8 cellular contexts compared by ENCODE assay signal in the genomic region with DNA sequence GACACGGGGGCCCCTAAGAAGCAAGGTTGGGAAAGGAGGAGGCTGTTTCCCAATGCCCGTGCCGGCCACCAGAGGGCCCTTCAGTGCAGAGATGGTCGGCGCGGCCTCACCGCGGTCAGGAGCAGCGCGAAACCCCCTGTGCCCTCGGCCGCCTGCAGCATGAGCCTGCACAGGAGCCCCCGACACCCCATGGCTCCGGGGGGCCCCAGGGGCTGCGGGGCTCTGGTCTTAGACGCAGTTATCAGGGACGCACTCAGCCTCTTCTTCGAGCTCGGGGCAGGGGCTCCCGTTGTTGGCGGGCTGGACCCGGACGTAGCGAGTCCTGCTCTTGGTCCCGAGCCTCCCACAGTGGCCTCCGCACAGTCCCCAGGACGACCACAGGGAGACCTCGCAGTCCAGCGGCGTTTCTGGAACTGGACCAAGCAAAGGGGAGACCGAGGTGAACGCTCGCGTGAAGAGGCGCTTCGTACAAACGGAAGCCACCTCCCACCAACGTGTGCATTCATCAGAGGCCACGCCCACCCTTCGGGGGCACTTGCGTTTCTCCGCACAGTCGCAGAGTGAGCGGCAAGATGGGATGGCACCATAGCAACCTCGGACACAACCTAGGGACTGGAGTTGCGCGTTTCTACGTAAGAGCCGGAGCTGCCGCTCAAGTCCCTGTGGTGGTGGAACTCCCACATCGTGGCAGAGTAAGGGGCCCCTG. TPM values are rescaled to one million over a fixed set of nuclear protein-coding genes. Genes with fewer than 3 reads are reported as not detected.
DNase-seq lines count a peak whose midpoint lies in the region; ATAC-seq, FAIRE-seq and TF ChIP-seq lines count a peak whose summit lies in the region.

No MANE protein-coding gene starts in this region.

- intact Hi-C loops in HepG2 (cut with micrococcal nuclease; ENCODE audit: unreplicated experiment), result loop anchor here (1.0 kb wide), 1 partner anchor 101 kb away; no protein-coding TSS in a partner anchor

- TF ChIP-seq CTCF in AG04449 (IDR thresholded peaks at IDR 0.05; ENCODE audit: insufficient read depth, low read length, missing control alignments), result peak; percentile 94
- peak; percentile 69 for TF ChIP-seq CTCF in coronary artery (IDR thresholded peaks at IDR 0.05)
- TF ChIP-seq CTCF in HepG2 (CRISPR knock-in tag; IDR thresholded peaks at IDR 0.05), result peak; percentile 89

- no peaks in the 10 kb centered on the region for H4K20me1 ChIP-seq in HepG2 (ENCODE audit: insufficient read depth, low read length)

- no peaks in the 10 kb centered on the region for H3K9me3 ChIP-seq in HepG2 (ENCODE audit: low read length)

- TF ChIP-seq EP300 in HepG2 (IDR thresholded peaks at IDR 0.05; ENCODE audit: low read depth in 2 of 2, low read length in 2 of 2) (no peak), HepG2 (CRISPR knock-in tag; IDR thresholded peaks at IDR 0.05; ENCODE audit: borderline replicate concordance) (no peak)

- ATAC-seq in GM18907 (IDR thresholded peaks at IDR 0.05; ENCODE audit: unreplicated experiment) (peak; percentile 84), HG03159 (IDR thresholded peaks at IDR 0.05; ENCODE audit: unreplicated experiment) (peak; percentile 80), HepG2 (peak; percentile 79)

- no peak for TF ChIP-seq POLR2A in HepG2 (IDR thresholded peaks at IDR 0.05; ENCODE audit: insufficient read depth in 1 of 2, low read depth in 2 of 2, low read length in 2 of 2)

- TF ChIP-seq RAD21 in HepG2 (CRISPR knock-in tag; IDR thresholded peaks at IDR 0.05), result peak; percentile 80

- H2AFZ ChIP-seq in HepG2 (ENCODE audit: low read length), result no peak overlapping the region

- H3K27me3 ChIP-seq in HepG2 (ENCODE audit: control insufficient read depth in 1 of 2, insufficient read depth in 2 of 2, low read length in 2 of 2), result peaks cover 3 to 6% of the 10 kb centered on the region in 2 experiments; a peak in 3 of 5 replicates

- H3K36me3 ChIP-seq in HepG2 (replicated peaks in 1 of 2; ENCODE audit: control insufficient read depth in 1 of 2, insufficient read depth in 2 of 2, low read length in 2 of 2), result peaks cover 3 to 9% of the 10 kb centered on the region in 2 experiments; a peak in 2 of 5 replicates

- H3K27ac ChIP-seq in coronary artery, result no peak overlapping the region
- no peak overlapping the region for H3K27ac ChIP-seq in HepG2 (ENCODE audit: extremely low read length, insufficient read depth, low read length)

- BruUV-seq in HepG2 (replicated peaks; lab: Mats Ljungman, UMichigan), result no TSS peak

- no peaks in the 10 kb centered on the region for H3K79me2 ChIP-seq in HepG2 (ENCODE audit: insufficient read depth, low read length)

- POLR2A ChIA-PET in AG04449 (lab: Yijun Ruan, JAX), result no interaction called here
- POLR2A ChIA-PET in HepG2 (lab: Yijun Ruan, JAX), result no interaction called here

- DNase-seq in AG04449 (ENCODE audit: low read depth, low spot score) (peak; percentile 21), NCI-H460 (ENCODE audit: extremely low read depth, low read depth) (peak; percentile 68), coronary artery (ENCODE audit: low spot score) (no peak), HepG2 (ENCODE audit: low spot score) (peak; percentile 24)
- DNase-seq in activated CD4-positive, alpha-beta T cell treated with anti-CD3 and anti-CD28 coated beads for 24 hours (ENCODE audit: low read depth in 2 of 2), result peak; percentile 80 to 86
- DNase-seq in stimulated activated CD4-positive, alpha-beta T cell treated with anti-CD3 and anti-CD28 coated beads, Interleukin-2, amount 100 ng/mL, for 48 hours, result peak; percentile 86 to 88

- 0 out of 2 replicates have a peak overlapping the region, but pooled peaks have one; percentile 1 for H3K4me2 ChIP-seq in HepG2 (ENCODE audit: low read depth, low read length)

- no peak overlapping the region for H3K9ac ChIP-seq in HepG2 (ENCODE audit: insufficient read depth, low read depth, low read length)

- no peak for FAIRE-seq in HepG2 (lab: Jason Lieb, UNC)

- CTCF ChIA-PET in AG04449 (lab: Yijun Ruan, JAX) (interaction anchor here (0.6 to 4.9 kb wide), 34 partner anchors 10 to 186 kb away, joined by 3 to 64 read pairs (median 6); no protein-coding TSS in a partner anchor), HepG2 (lab: Yijun Ruan, JAX; ENCODE audit: low intra/inter-chr PET ratio, low total read pairs) (interaction anchor here (1.1 to 1.5 kb wide), 2 partner anchors 100 to 119 kb away, joined by 3 to 4 read pairs; no protein-coding TSS in a partner anchor)

- WGBS in HepG2 (ENCODE audit: low lambda C conversion rate), result 80% methylated on average over 20 of the region's 51 CpGs

- H3K4me3 ChIP-seq in AG04449 (ENCODE audit: low read depth, low read length) (peak overlapping the region; percentile 70), coronary artery (peak overlapping the region; percentile 84), HepG2 (replicated peaks in 1 of 3; ENCODE audit: insufficient read depth in 1 of 3, low read depth in 2 of 3, low read length in 3 of 3) (no peak overlapping the region)

- H3K4me1 ChIP-seq in HepG2 (ENCODE audit: insufficient read depth, low read length), result peaks cover 11% of the 10 kb centered on the region; the same call in 1 of the 2 replicates

- in situ Hi-C loops in HepG2 (cut with HindIII; ENCODE audit: extremely low pct_ligation_motif_present, low pct_unique_long_range_greater_than_20kb), result no loop called here

TF ChIP-seq in HepG2, 621 proteins besides CTCF, POLR2A, EP300 and RAD21 (continues in another document):
- no peak for TF ChIP-seq REXO4 (CRISPR knock-in tag; IDR thresholded peaks at IDR 0.05; ENCODE audit: borderline replicate concordance)
- TF ChIP-seq ZNF335 (CRISPR knock-in tag; IDR thresholded peaks at IDR 0.05), result no peak
- TF ChIP-seq HHEX (CRISPR knock-in tag; IDR thresholded peaks at IDR 0.05), result no peak
- no peak for TF ChIP-seq ZC3H4 (CRISPR knock-in tag; IDR thresholded peaks at IDR 0.05; ENCODE audit: borderline replicate concordance)
- TF ChIP-seq SNAI1 (CRISPR knock-in tag; IDR thresholded peaks at IDR 0.05; ENCODE audit: borderline replicate concordance), result no peak
- no peak for TF ChIP-seq ZFP37 (CRISPR knock-in tag; IDR thresholded peaks at IDR 0.05; ENCODE audit: borderline replicate concordance)
- TF ChIP-seq ZNF563 (CRISPR knock-in tag; IDR thresholded peaks at IDR 0.05), result no peak

RNA-seq across cellular contexts. Expression of a gene that starts 5.0 kb away (rescaled TPM):
- total RNA-seq in NCI-H460 (2014; rRNA removed; shearing (Covaris generic)), result 0.17 TPM in 1 of 2 replicates, not detected in the other
- polyA plus RNA-seq in NCI-H460 (2014; cell fraction: nucleus; rRNA removed), result 0.05 TPM in 1 of 2 replicates, not detected in the other
- 12.5 and 17.4 TPM in 2 replicates for total RNA-seq in HepG2 (2016; rRNA removed; fragmentation: Illumina TruSeq; extraction: Trizol)
- total RNA-seq in HepG2 (2016; cell fraction: cytosol; rRNA removed; fragmentation: Illumina TruSeq; extraction: Trizol; ENCODE audit: low read depth), result 4.7 and 5.3 TPM in 2 replicates
- total RNA-seq in HepG2 (2016; cell fraction: insoluble cytoplasmic fraction; rRNA removed; fragmentation: Illumina TruSeq; extraction: Trizol), result 13.2 and 25.5 TPM in 2 replicates
- 9.4 and 9.5 TPM in 2 replicates for total RNA-seq in HepG2 (2016; cell fraction: membrane; rRNA removed; fragmentation: Illumina TruSeq; extraction: Trizol)
- 15.0 and 17.4 TPM in 2 replicates for total RNA-seq in HepG2 (2016; cell fraction: nucleus; rRNA removed; fragmentation: Illumina TruSeq; extraction: Trizol)
- polyA plus RNA-seq in HepG2 (2011; rRNA removed), result 55.2 and 80.8 TPM in 2 replicates
- polyA plus RNA-seq in HepG2 (2011; cell fraction: cytosol; rRNA removed), result 34.7 and 69.3 TPM in 2 replicates
- 320 and 335 TPM in 2 replicates for polyA plus RNA-seq in HepG2 (2011; cell fraction: nucleus; rRNA removed)
- polyA plus RNA-seq in HepG2 (2012), result 21.8 and 46.8 TPM in 2 replicates
- polyA plus RNA-seq in HepG2 (2016; cell fraction: cytosol; fragmentation: Illumina TruSeq; extraction: Trizol; ENCODE audit: low read depth), result 3.7 and 4.9 TPM in 2 replicates
- 12.3 and 15.6 TPM in 2 replicates for polyA plus RNA-seq in HepG2 (2016; cell fraction: insoluble cytoplasmic fraction; fragmentation: Illumina TruSeq; extraction: Trizol; ENCODE audit: low read depth)
- polyA plus RNA-seq in HepG2 (2016; cell fraction: membrane; fragmentation: Illumina TruSeq; extraction: Trizol; ENCODE audit: low read depth), result 8.6 and 9.0 TPM in 2 replicates
- polyA plus RNA-seq in HepG2 (2016; cell fraction: nucleus; fragmentation: Illumina TruSeq; extraction: Trizol; ENCODE audit: insufficient read depth, low read depth), result 34.9 and 43.2 TPM in 2 replicates
- 0.65 and 46.4 TPM in 2 replicates for polyA minus RNA-seq in HepG2 (2011; rRNA and poly(A)+ RNA removed; ENCODE audit: low replicate concordance)
- polyA minus RNA-seq in HepG2 (2011; cell fraction: cytosol; rRNA and poly(A)+ RNA removed), result 20.2 and 29.8 TPM in 2 replicates
- polyA minus RNA-seq in HepG2 (2011; cell fraction: nucleus; rRNA and poly(A)+ RNA removed), result 33.9 and 38.4 TPM in 2 replicates

RNA-seq across cellular contexts. Expression of a gene that starts 54.0 kb away (rescaled TPM):
- 9.9 and 13.3 TPM in 2 replicates for total RNA-seq in NCI-H460 (2014; rRNA removed; shearing (Covaris generic))
- polyA plus RNA-seq in NCI-H460 (2014; cell fraction: nucleus; rRNA removed), result 2.4 and 16.1 TPM in 2 replicates
- total RNA-seq in HepG2 (2016; rRNA removed; fragmentation: Illumina TruSeq; extraction: Trizol), result not detected in 2 replicates
- total RNA-seq in HepG2 (2016; cell fraction: cytosol; rRNA removed; fragmentation: Illumina TruSeq; extraction: Trizol; ENCODE audit: low read depth), result not detected in 2 replicates
- not detected in 2 replicates for total RNA-seq in HepG2 (2016; cell fraction: insoluble cytoplasmic fraction; rRNA removed; fragmentation: Illumina TruSeq; extraction: Trizol)
- total RNA-seq in HepG2 (2016; cell fraction: membrane; rRNA removed; fragmentation: Illumina TruSeq; extraction: Trizol), result not detected in 2 replicates
- not detected in 2 replicates for total RNA-seq in HepG2 (2016; cell fraction: nucleus; rRNA removed; fragmentation: Illumina TruSeq; extraction: Trizol)
- polyA plus RNA-seq in HepG2 (2011; rRNA removed), result not detected in 2 replicates
- not detected in 2 replicates for polyA plus RNA-seq in HepG2 (2011; cell fraction: cytosol; rRNA removed)
- polyA plus RNA-seq in HepG2 (2011; cell fraction: nucleus; rRNA removed), result not detected in 2 replicates
- polyA plus RNA-seq in HepG2 (2012), result not detected in 2 replicates
- polyA plus RNA-seq in HepG2 (2016; cell fraction: cytosol; fragmentation: Illumina TruSeq; extraction: Trizol; ENCODE audit: low read depth), result not detected in 2 replicates
- not detected in 2 replicates for polyA plus RNA-seq in HepG2 (2016; cell fraction: insoluble cytoplasmic fraction; fragmentation: Illumina TruSeq; extraction: Trizol; ENCODE audit: low read depth)
- not detected in 2 replicates for polyA plus RNA-seq in HepG2 (2016; cell fraction: membrane; fragmentation: Illumina TruSeq; extraction: Trizol; ENCODE audit: low read depth)
- not detected in 2 replicates for polyA plus RNA-seq in HepG2 (2016; cell fraction: nucleus; fragmentation: Illumina TruSeq; extraction: Trizol; ENCODE audit: insufficient read depth, low read depth)
- polyA minus RNA-seq in HepG2 (2011; rRNA and poly(A)+ RNA removed; ENCODE audit: low replicate concordance), result 8.3 TPM in 1 of 2 replicates, not detected in the other
- polyA minus RNA-seq in HepG2 (2011; cell fraction: cytosol; rRNA and poly(A)+ RNA removed), result 0.59 TPM in 1 of 2 replicates, not detected in the other
- polyA minus RNA-seq in HepG2 (2011; cell fraction: nucleus; rRNA and poly(A)+ RNA removed), result not detected in 2 replicates

Comparison
In these comparisons a context has a peak if more than half of its experiments do, and no peak if none do; other contexts are left out.
1. H3K4me3 ChIP-seq: peak in AG04449 (single experiment) and coronary artery (single experiment); none in HepG2 (0 of 3).
2. RNA of a gene that starts 54.0 kb away (total RNA-seq): 9.9 to 13.3 TPM in NCI-H460; not detected in HepG2; every median in the first group is over 10 times any median in the second.
3. Peak in every context shown above with its lines, with median percentiles within 50 percentile points of each other: CTCF ChIP-seq and ATAC-seq.